ENCODE assay signal across 13 cellular contexts in genomic region chr5:141565826-141566575, GRCh38. TPM values are rescaled to one million over a fixed set of nuclear protein-coding genes. Genes with fewer than 3 reads are reported as not detected.
DNase-seq lines count a peak whose midpoint lies in the region; ATAC-seq and TF ChIP-seq lines count a peak whose summit lies in the region.
"Had no signal": no experiment of that assay in that cellular context is flagged by ENCODE, and none has a peak within 500 bp of the region (broad histone marks: within the 10 kb centered on the region; RNA-seq: fewer than 3 reads in every experiment).

No MANE protein-coding gene starts in this region.

- BruUV-seq in Caco-2 (replicated peaks; lab: Mats Ljungman, UMichigan): no TSS peak

- H3K4me3 ChIP-seq in Caco-2 (ENCODE audit: low read depth, low read length) (no peak overlapping the region), HUES48 (ENCODE audit: low read depth, low read length) (no peak overlapping the region)
- H3K4me3 ChIP-seq: esophagus squamous epithelium, GM12878, right atrium auricular region had no signal

- TF ChIP-seq CTCF in Caco-2 (IDR thresholded peaks at IDR 0.05; ENCODE audit: insufficient read depth in 1 of 2, low read depth in 1 of 2, low read length in 1 of 2, severe bottlenecking in 1 of 2, unreplicated experiment in 1 of 2): no peak

- peak overlapping the region; percentile 21 for H3K27ac Mint-ChIP-seq in Caco-2 (ENCODE audit: unreplicated experiment)
- peak overlapping the region; percentile 59 for H3K27ac Mint-ChIP-seq in activated naive CD8-positive, alpha-beta T cell treated with anti-CD3 and anti-CD28 coated beads, Interleukin-2, amount 10 ng/mL, durations not matched to agents 7 days and 5 days
- H3K27ac Mint-ChIP-seq in natural killer cell treated with Interleukin-12 subunit alpha and Interleukin-12 subunit beta and Interleukin-15 and Interleukin-18, amount 100 ng/mL, for 72 hours: peak overlapping the region; percentile 80 to 87

- H3K27ac ChIP-seq in HUES48 (ENCODE audit: low read depth, low read length): peak overlapping the region; percentile 29
- H3K27ac ChIP-seq: esophagus squamous epithelium, right atrium auricular region had no signal

- peaks cover 88% of the 10 kb centered on the region for H3K36me3 Mint-ChIP-seq in Caco-2 (ENCODE audit: insufficient read depth, unreplicated experiment)
- H3K36me3 Mint-ChIP-seq in activated naive CD8-positive, alpha-beta T cell treated with anti-CD3 and anti-CD28 coated beads, Interleukin-2, amount 10 ng/mL, durations not matched to agents 7 days and 5 days: peaks cover 40% of the 10 kb centered on the region
- peaks cover 48% of the 10 kb centered on the region for H3K36me3 Mint-ChIP-seq in natural killer cell treated with Interleukin-12 subunit alpha and Interleukin-12 subunit beta and Interleukin-15 and Interleukin-18, amount 100 ng/mL, for 72 hours

- CTCF ChIA-PET in Caco-2 (lab: Charles Lee): interaction anchor here (0.6 kb wide), 1 partner anchor 26 kb away, joined by 3 read pairs; no protein-coding TSS in a partner anchor

- POLR2A ChIA-PET in Caco-2 (lab: Charles Lee): no interaction called here
- POLR2A ChIA-PET in activated naive CD8-positive, alpha-beta T cell treated with anti-CD3 and anti-CD28 coated beads, Interleukin-2, amount 10 ng/mL, durations not matched to agents 7 days and 5 days (lab: Charles Lee): no interaction called here

- no peaks in the 10 kb centered on the region for H3K27me3 ChIP-seq in Caco-2 (replicated peaks; ENCODE audit: control insufficient read depth, insufficient read depth, low read length)
- H3K27me3 ChIP-seq in HUES48 (ENCODE audit: control insufficient read depth, insufficient read depth, low read length): no peaks in the 10 kb centered on the region
- H3K27me3 ChIP-seq: esophagus squamous epithelium, right atrium auricular region had no signal

- no peak overlapping the region for H3K4me3 Mint-ChIP-seq in Caco-2 (ENCODE audit: unreplicated experiment)
- H3K4me3 Mint-ChIP-seq in activated naive CD8-positive, alpha-beta T cell treated with anti-CD3 and anti-CD28 coated beads, Interleukin-2, amount 10 ng/mL, durations not matched to agents 7 days and 5 days: no peak overlapping the region
- no peak overlapping the region for H3K4me3 Mint-ChIP-seq in natural killer cell treated with Interleukin-12 subunit alpha and Interleukin-12 subunit beta and Interleukin-15 and Interleukin-18, amount 100 ng/mL, for 72 hours

- H3K4me1 ChIP-seq in Caco-2: peaks cover 6% of the 10 kb centered on the region; the same call in 1 of the 2 replicates
- H3K4me1 ChIP-seq in HUES48 (ENCODE audit: control insufficient read depth, insufficient read depth, low read length): peaks cover 14% of the 10 kb centered on the region

- H3K4me1 Mint-ChIP-seq in Caco-2 (ENCODE audit: low read depth, unreplicated experiment): peaks cover 20% of the 10 kb centered on the region
- H3K4me1 Mint-ChIP-seq in activated naive CD8-positive, alpha-beta T cell treated with anti-CD3 and anti-CD28 coated beads, Interleukin-2, amount 10 ng/mL, durations not matched to agents 7 days and 5 days: peaks cover 20% of the 10 kb centered on the region
- H3K4me1 Mint-ChIP-seq in natural killer cell treated with Interleukin-12 subunit alpha and Interleukin-12 subunit beta and Interleukin-15 and Interleukin-18, amount 100 ng/mL, for 72 hours (ENCODE audit: low read depth in 2 of 2): peaks cover 29 to 41% of the 10 kb centered on the region in 2 donors

- H3K9me3 ChIP-seq in Caco-2: no peaks in the 10 kb centered on the region
- H3K9me3 ChIP-seq in HUES48 (ENCODE audit: control insufficient read depth, insufficient read depth, low read length): no peaks in the 10 kb centered on the region
- H3K9me3 ChIP-seq: esophagus squamous epithelium, right atrium auricular region had no signal

- no peak overlapping the region for H3K9ac ChIP-seq in HUES48 (ENCODE audit: low read depth, low read length)
- H3K9ac ChIP-seq: KMS-11 had no signal

- H3K9me3 Mint-ChIP-seq in Caco-2 (ENCODE audit: unreplicated experiment): no peaks in the 10 kb centered on the region
- no peaks in the 10 kb centered on the region for H3K9me3 Mint-ChIP-seq in activated naive CD8-positive, alpha-beta T cell treated with anti-CD3 and anti-CD28 coated beads, Interleukin-2, amount 10 ng/mL, durations not matched to agents 7 days and 5 days
- no peaks in the 10 kb centered on the region for H3K9me3 Mint-ChIP-seq in natural killer cell treated with Interleukin-12 subunit alpha and Interleukin-12 subunit beta and Interleukin-15 and Interleukin-18, amount 100 ng/mL, for 72 hours

- ATAC-seq in activated naive CD8-positive, alpha-beta T cell treated with anti-CD3 and anti-CD28 coated beads, Interleukin-2, amount 10 ng/mL, durations not matched to agents 7 days and 5 days (ENCODE audit: low read depth): no peak
- ATAC-seq in natural killer cell treated with Interleukin-12 subunit alpha and Interleukin-12 subunit beta and Interleukin-15 and Interleukin-18, amount 100 ng/mL, for 72 hours: no peak
- ATAC-seq in GM19035 (IDR thresholded peaks at IDR 0.05; ENCODE audit: unreplicated experiment): no peak
- ATAC-seq: GM12878 had no signal

- no peaks in the 10 kb centered on the region for H3K27me3 Mint-ChIP-seq in Caco-2 (ENCODE audit: insufficient read depth, unreplicated experiment)
- no peaks in the 10 kb centered on the region for H3K27me3 Mint-ChIP-seq in activated naive CD8-positive, alpha-beta T cell treated with anti-CD3 and anti-CD28 coated beads, Interleukin-2, amount 10 ng/mL, durations not matched to agents 7 days and 5 days
- H3K27me3 Mint-ChIP-seq in natural killer cell treated with Interleukin-12 subunit alpha and Interleukin-12 subunit beta and Interleukin-15 and Interleukin-18, amount 100 ng/mL, for 72 hours: no peaks in the 10 kb centered on the region

- intact Hi-C loops in Caco-2 (cut with micrococcal nuclease; ENCODE audit: unreplicated experiment): loop anchor here (2.0 kb wide), 1 partner anchor 207 kb away; the partner anchor contains the start of gene PCDHGB2

- H3K36me3 ChIP-seq in Caco-2 (ENCODE audit: control insufficient read depth, insufficient read depth, low read length): no peaks in the 10 kb centered on the region; the same call in 1 of the 2 replicates
- H3K36me3 ChIP-seq in HUES48 (ENCODE audit: control insufficient read depth, insufficient read depth, low read length): peaks cover 53% of the 10 kb centered on the region

- DNase-seq in Caco-2: no peak
- DNase-seq in activated naive CD8-positive, alpha-beta T cell treated with anti-CD3 and anti-CD28 coated beads, Interleukin-2, amount 10 ng/mL, durations not matched to agents 7 days and 5 days: no peak
- DNase-seq in natural killer cell treated with Interleukin-12 subunit alpha and Interleukin-12 subunit beta and Interleukin-15 and Interleukin-18, amount 100 ng/mL, for 72 hours (ENCODE audit: low spot score): no peak
- DNase-seq in medulla oblongata (ENCODE audit: extremely low spot score): no peak
- no peak for DNase-seq in NCI-H345 (lab: John Stamatoyannopoulos, UW)
- DNase-seq in SW 1271 (lab: John Stamatoyannopoulos, UW): no peak
- DNase-seq: DMS 273 treated with DMSO at 0.1 percent for 48 hours, esophagus squamous epithelium had no signal

RNA-seq across cellular contexts. Expression of gene DIAPH1, which starts 52.8 kb away (rescaled TPM):
- 161 and 167 TPM in 2 replicates for total RNA-seq in Caco-2 (2022)
- 100 to 1,000 TPM; 244 to 256 TPM for total RNA-seq in activated naive CD8-positive, alpha-beta T cell treated with anti-CD3 and anti-CD28 coated beads, Interleukin-2, amount 10 ng/mL, durations not matched to agents 7 days and 5 days
- total RNA-seq in natural killer cell treated with Interleukin-12 subunit alpha and Interleukin-12 subunit beta and Interleukin-15 and Interleukin-18, amount 100 ng/mL, for 72 hours: 100 to 1,000 TPM; 280 to 289 TPM

Comparison
In these comparisons a context has a peak if more than half of its experiments do, and no peak if none do; other contexts are left out.
1. H3K27ac Mint-ChIP-seq: peak in every context shown above with its lines; median percentile 84 in natural killer cell treated with Interleukin-12 subunit alpha and Interleukin-12 subunit beta and Interleukin-15 and Interleukin-18, amount 100 ng/mL, for 72 hours; 59 in activated naive CD8-positive, alpha-beta T cell treated with anti-CD3 and anti-CD28 coated beads, Interleukin-2, amount 10 ng/mL, durations not matched to agents 7 days and 5 days; 21 in Caco-2.